In the genomic region with DNA sequence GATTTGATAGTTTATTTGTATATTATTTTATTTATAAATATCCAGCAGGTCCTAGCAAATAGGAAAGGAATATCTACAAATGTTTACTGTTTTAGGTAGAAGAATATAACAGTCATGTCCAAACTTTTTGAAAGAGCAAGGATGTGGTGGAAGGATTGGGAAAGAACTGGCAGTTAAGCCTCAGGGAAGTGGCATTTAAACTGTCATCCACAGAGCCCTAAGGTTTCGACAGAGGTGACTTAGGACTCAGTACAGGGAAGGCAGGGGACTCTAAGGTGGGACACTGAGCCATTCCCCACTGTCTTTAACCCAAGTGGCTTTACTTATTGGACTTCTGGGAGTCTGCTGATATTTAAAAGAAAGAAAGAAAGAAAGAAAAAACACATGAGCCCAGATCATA, we compare ENCODE assay signal across 21 cellular contexts. TPM values are rescaled to one million over a fixed set of nuclear protein-coding genes. Genes with fewer than 3 reads are reported as not detected.
DNase-seq lines count a peak whose midpoint lies in the region; ATAC-seq and TF ChIP-seq lines count a peak whose summit lies in the region.
"Had no signal": no experiment of that assay in that cellular context is flagged by ENCODE, and none has a peak within 500 bp of the region (broad histone marks: within the 10 kb centered on the region; RNA-seq: fewer than 3 reads in every experiment).

No MANE protein-coding gene starts in this region.

- no peak overlapping the region for H2BK120ac ChIP-seq in trophoblast cell (ENCODE audit: insufficient read depth, low read length, poor library complexity)

- no peak overlapping the region for H4K12ac ChIP-seq in trophoblast cell (ENCODE audit: low read depth, low read length)

- H3K27ac ChIP-seq in trophoblast cell (ENCODE audit: low read depth, low read length), result no peak overlapping the region
- H3K27ac ChIP-seq: tibial nerve had no signal

- no peak overlapping the region for H4K91ac ChIP-seq in trophoblast cell (ENCODE audit: low read depth, low read length)

- no peaks in the 10 kb centered on the region for H3K4me1 ChIP-seq in trophoblast cell (ENCODE audit: control insufficient read depth in 1 of 2, insufficient read depth in 2 of 2, low read length in 2 of 2)
- H3K4me1 ChIP-seq: tibial nerve had no signal

- H3K4ac ChIP-seq in trophoblast cell (ENCODE audit: low read depth, low read length), result no peak overlapping the region

- H3K79me2 ChIP-seq in trophoblast cell (ENCODE audit: control insufficient read depth, insufficient read depth, low read length, poor library complexity), result no peaks in the 10 kb centered on the region

- no peak overlapping the region for H2BK5ac ChIP-seq in trophoblast cell (ENCODE audit: low read depth, low read length, poor library complexity)

- no peaks in the 10 kb centered on the region for H3K9me3 ChIP-seq in trophoblast cell (ENCODE audit: insufficient read depth, low read depth, low read length)
- H3K9me3 ChIP-seq: SK-N-SH, tibial nerve had no signal

- no peaks in the 10 kb centered on the region for H3K79me1 ChIP-seq in trophoblast cell (ENCODE audit: low read length)

- no peak overlapping the region for H4K8ac ChIP-seq in trophoblast cell (ENCODE audit: low read depth, low read length)

- no peak overlapping the region for H2BK12ac ChIP-seq in trophoblast cell (ENCODE audit: low read length)

- peak; percentile 47 for DNase-seq in EH (ENCODE audit: low read depth)
- peak; percentile 83 for DNase-seq in NB4 (ENCODE audit: low read depth)
- peak; percentile 53 for DNase-seq in fibroblast of gingiva (ENCODE audit: low read depth)
- no peak for DNase-seq in trophoblast cell
- DNase-seq in nucleus accumbens (lab: John Stamatoyannopoulos, UW), result no peak
- DNase-seq in NCI-H774 (lab: John Stamatoyannopoulos, UW), result no peak
- DNase-seq: ACHN; activated B cell treated with CpG ODN at 0.5 μM for 24 hours; activated CD4-positive, alpha-beta T cell treated with anti-CD3 and anti-CD28 coated beads, Interleukin-2, amount 50 U/mL, for 48 hours; activated CD8-positive, alpha-beta memory T cell treated with anti-CD3 and anti-CD28 coated beads, Interleukin-2, amount 50 U/mL, for 48 hours; CD4-positive, CD25-positive, alpha-beta regulatory T cell; naive thymus-derived CD4-positive, alpha-beta T cell; NCI-H1417 treated with DMSO at 0.1 percent for 48 hours; NCI-H2107; NCI-H446 treated with DMSO at 0.1 percent for 48 hours; RPMI8226; SK-N-SH; T-helper 9 cell had no signal

- WGBS in trophoblast cell (ENCODE audit: extremely low coverage, insufficient coverage, insufficient read length), result no CpG with 5 or more reads among the region's 1 CpG

- TF ChIP-seq CTCF in NB4 (IDR thresholded peaks at IDR 0.05; ENCODE audit: low read depth, low read length), result no peak

- no peak overlapping the region for H2AFZ ChIP-seq in trophoblast cell (ENCODE audit: insufficient read depth, low read length, poor library complexity)

- H2AK5ac ChIP-seq in trophoblast cell (ENCODE audit: low read length), result no peak overlapping the region

- no peak overlapping the region for H3K4me3 ChIP-seq in NB4 (ENCODE audit: low read depth, low read length)
- no peak overlapping the region for H3K4me3 ChIP-seq in trophoblast cell (ENCODE audit: low read depth, low read length)
- H3K4me3 ChIP-seq: tibial nerve had no signal

- no peak for TF ChIP-seq POLR2A in NB4 (IDR thresholded peaks at IDR 0.05; ENCODE audit: extremely low read depth, insufficient read length)

- H3K14ac ChIP-seq in trophoblast cell (ENCODE audit: low read length), result no peak overlapping the region

- no peak overlapping the region for H3K23ac ChIP-seq in trophoblast cell (ENCODE audit: low read length)

- ATAC-seq in GM18858 (IDR thresholded peaks at IDR 0.05; ENCODE audit: unreplicated experiment) (no peak), HG03045 (IDR thresholded peaks at IDR 0.05; ENCODE audit: unreplicated experiment) (no peak)
- ATAC-seq: naive thymus-derived CD4-positive, alpha-beta T cell had no signal

- no peak overlapping the region for H3K4me2 ChIP-seq in trophoblast cell (ENCODE audit: low read length)
- H3K4me2 ChIP-seq: SK-N-SH had no signal

- H3K27me3 ChIP-seq in trophoblast cell (ENCODE audit: insufficient read depth, low read length), result no peaks in the 10 kb centered on the region
- H3K27me3 ChIP-seq: tibial nerve had no signal

- H3K9ac ChIP-seq in trophoblast cell (ENCODE audit: low read length), result peak overlapping the region; percentile 60
- H3K9ac ChIP-seq: SK-N-SH had no signal

- H3K36me3 ChIP-seq in trophoblast cell (ENCODE audit: control insufficient read depth in 1 of 2, insufficient read depth in 2 of 2, low read length in 2 of 2), result peaks cover 2 to 7% of the 10 kb centered on the region in 2 experiments

- no peak overlapping the region for H3K18ac ChIP-seq in trophoblast cell (ENCODE audit: low read length)

RNA-seq across cellular contexts. Expression of gene TMEM87A, which starts 11.8 kb away (rescaled TPM):
- polyA plus RNA-seq in trophoblast cell (2013), result 34.6 and 35.3 TPM in 2 replicates

RNA-seq across cellular contexts. Expression of gene GANC, which starts 12.0 kb away (rescaled TPM):
- polyA plus RNA-seq in trophoblast cell (2013), result 6.6 and 7.2 TPM in 2 replicates

Comparison
In these comparisons a context has a peak if more than half of its experiments do, and no peak if none do; other contexts are left out.
1. DNase-seq: peak in EH (single experiment), NB4 (single experiment) and fibroblast of gingiva (single experiment); none in trophoblast cell (0 of 2), nucleus accumbens (0 of 56) and NCI-H774 (single experiment).